In genomic region chr7:155003215-155003999, GRCh38 we compare ENCODE assay signal across 8 cellular contexts. TPM values are rescaled to one million over a fixed set of nuclear protein-coding genes. Genes with fewer than 3 reads are reported as not detected.
DNase-seq lines count a peak whose midpoint lies in the region; ATAC-seq, FAIRE-seq and TF ChIP-seq lines count a peak whose summit lies in the region.

No MANE protein-coding gene starts in this region.

- peak overlapping the region; percentile 48 for H3K56ac ChIP-seq in H1 (replicated peaks; ENCODE audit: insufficient read length, low read depth, low read length)

- H3K27ac ChIP-seq in H1 (ENCODE audit: low read depth, low read length) (peak overlapping the region; percentile 99), mesodermal cell (ENCODE audit: low read depth, low read length, severe bottlenecking) (peak overlapping the region; percentile 99)

- POLR2A ChIA-PET in H1 (lab: Charles Lee; ENCODE audit: partially characterized antibody) = interaction anchor here (0.6 to 1.9 kb wide), 5 partner anchors 10 to 641 kb away, joined by 3 to 7 read pairs (median 3); no protein-coding TSS in a partner anchor

- H3K9me3 ChIP-seq in H1 (ENCODE audit: insufficient read depth in 2 of 2, low read depth in 1 of 2, low read length in 1 of 2) (no peaks in the 10 kb centered on the region), mesodermal cell (ENCODE audit: control insufficient read depth, low read length) (no peaks in the 10 kb centered on the region)

- peaks cover 3 to 9% of the 10 kb centered on the region in 2 experiments for H4K20me1 ChIP-seq in H1 (replicated peaks in 1 of 2; ENCODE audit: control insufficient read depth in 1 of 2, insufficient read depth in 2 of 2, low read length in 2 of 2)

- H3K9me3 Mint-ChIP-seq in CD14-positive monocyte = no peaks in the 10 kb centered on the region
- H3K9me3 Mint-ChIP-seq in activated CD8-positive, alpha-beta memory T cell treated with anti-CD3 and anti-CD28 coated beads, Interleukin-2, amount 10 ng/mL, durations not matched to agents 7 days and 5 days (ENCODE audit: low read depth) = no peaks in the 10 kb centered on the region

- peak overlapping the region; percentile 83 to 94 for H3K4me2 ChIP-seq in H1 (ENCODE audit: insufficient read depth in 1 of 2, low read depth in 2 of 2, low read length in 2 of 2)

- H3K9ac ChIP-seq in H1 (replicated peaks in 1 of 4; ENCODE audit: extremely low read depth in 1 of 4, low read depth in 3 of 4, low read length in 3 of 4) = peak overlapping the region; percentile 78 to 96 (median 88)

- peak overlapping the region; percentile 89; the same call in 1 of the 2 replicates for H2BK5ac ChIP-seq in H1 (ENCODE audit: low read depth, low read length)

- peak overlapping the region; percentile 99 for H4K8ac ChIP-seq in H1 (ENCODE audit: extremely low read depth, insufficient read depth, low read length)

- H2AK5ac ChIP-seq in H1 (ENCODE audit: low read depth, low read length) = no peak overlapping the region

- no peak overlapping the region for H2BK20ac ChIP-seq in H1 (ENCODE audit: low read length)

- CTCF ChIA-PET in activated CD8-positive, alpha-beta memory T cell treated with anti-CD3 and anti-CD28 coated beads, Interleukin-2, amount 10 ng/mL, durations not matched to agents 7 days and 5 days (lab: Charles Lee) = interaction anchor here (0.5 to 1.6 kb wide), 5 partner anchors 11 to 342 kb away, joined by 3 to 13 read pairs (median 3); no protein-coding TSS in a partner anchor
- CTCF ChIA-PET in H1 (lab: Charles Lee; ENCODE audit: partially characterized antibody) = interaction anchor here (0.6 to 1.0 kb wide), 2 partner anchors 106 to 340 kb away, joined by 3 read pairs; no protein-coding TSS in a partner anchor

- WGBS in H1 (ENCODE audit: extremely low coverage in 1 of 2, insufficient coverage in 1 of 2, insufficient read length in 1 of 2, insufficient replicate concordance in 2 of 2, low coverage in 1 of 2, low lambda C conversion rate in 2 of 2, missing lambda C conversion rate in 1 of 2), 2 experiments = 0% methylated on average over 43 of the region's 89 CpGs; no CpG with 5 or more reads in 1 of the 2 experiments
- 0 to 1% methylated on average over 61 to 76 of the region's 89 CpGs for WGBS in mesodermal cell (ENCODE audit: insufficient coverage in 2 of 2), 2 experiments

- H3K79me2 ChIP-seq in H1 (ENCODE audit: control insufficient read depth in 1 of 2, insufficient read depth in 2 of 2, low read length in 2 of 2) = peaks cover 7 to 44% of the 10 kb centered on the region in 2 experiments

- H4K91ac ChIP-seq in H1 (replicated peaks; ENCODE audit: insufficient read length, low read length) = peak overlapping the region; percentile 90

- peaks cover 1 to 8% (median 3%) of the 10 kb centered on the region in 4 experiments; a peak in 3 of 8 replicates for H3K36me3 ChIP-seq in H1 (ENCODE audit: control insufficient read depth in 2 of 4, insufficient read depth in 4 of 4, low read length in 3 of 4)
- H3K36me3 ChIP-seq in mesodermal cell (ENCODE audit: control insufficient read depth, insufficient read depth, low read length) = peaks cover 13% of the 10 kb centered on the region

- H3K36me3 Mint-ChIP-seq in CD14-positive monocyte = no peaks in the 10 kb centered on the region
- H3K36me3 Mint-ChIP-seq in activated CD8-positive, alpha-beta memory T cell treated with anti-CD3 and anti-CD28 coated beads, Interleukin-2, amount 10 ng/mL, durations not matched to agents 7 days and 5 days = peaks cover 6% of the 10 kb centered on the region

- H3K14ac ChIP-seq in H1 (ENCODE audit: insufficient read length) = no peak overlapping the region

- no peak overlapping the region for H3K23ac ChIP-seq in H1 (ENCODE audit: insufficient read length)

- H3K79me1 ChIP-seq in H1 (ENCODE audit: low read depth, low read length) = peaks cover 12% of the 10 kb centered on the region

- peaks cover 19% of the 10 kb centered on the region for H3K4me1 Mint-ChIP-seq in CD14-positive monocyte
- H3K4me1 Mint-ChIP-seq in activated CD8-positive, alpha-beta memory T cell treated with anti-CD3 and anti-CD28 coated beads, Interleukin-2, amount 10 ng/mL, durations not matched to agents 7 days and 5 days = peaks cover 13% of the 10 kb centered on the region

- DNase-seq in CD14-positive monocyte (ENCODE audit: low spot score) = peak; percentile 70
- peak; percentile 89 for DNase-seq in NCI-H82 (lab: John Stamatoyannopoulos, UW)
- DNase-seq in activated CD8-positive, alpha-beta memory T cell treated with anti-CD3 and anti-CD28 coated beads, Interleukin-2, amount 10 ng/mL, durations not matched to agents 7 days and 5 days = peak; percentile 88
- DNase-seq in H1 (ENCODE audit: low read depth in 1 of 2, low spot score in 2 of 2) = peak in 1 of 2 experiments; percentile 86
- DNase-seq in stimulated activated CD8-positive, alpha-beta memory T cell treated with anti-CD3 and anti-CD28 coated beads, Interleukin-15, amount 100 ng/mL, for 1 hour (ENCODE audit: low read depth) = peak; percentile 61

- 0 out of 2 replicates have a peak overlapping the region, but pooled peaks have one; percentile 50 for H2BK12ac ChIP-seq in H1 (ENCODE audit: low read depth, low read length)

- H3K4me3 Mint-ChIP-seq in CD14-positive monocyte = peak overlapping the region; percentile 89 to 95
- peak overlapping the region; percentile 95 for H3K4me3 Mint-ChIP-seq in activated CD8-positive, alpha-beta memory T cell treated with anti-CD3 and anti-CD28 coated beads, Interleukin-2, amount 10 ng/mL, durations not matched to agents 7 days and 5 days

- FAIRE-seq in H1 (lab: Jason Lieb, UNC) = no peak

- peaks cover 9% of the 10 kb centered on the region for H3K23me2 ChIP-seq in H1 (ENCODE audit: low read depth, low read length)

- H3K27ac Mint-ChIP-seq in CD14-positive monocyte = peak overlapping the region; percentile 15 to 84 (median 63)
- peak overlapping the region; percentile 91 for H3K27ac Mint-ChIP-seq in activated CD8-positive, alpha-beta memory T cell treated with anti-CD3 and anti-CD28 coated beads, Interleukin-2, amount 10 ng/mL, durations not matched to agents 7 days and 5 days

- peaks cover 0 to 2% (median 1%) of the 10 kb centered on the region in 3 donors for H3K27me3 Mint-ChIP-seq in CD14-positive monocyte (ENCODE audit: low read depth in 3 of 3)
- no peaks in the 10 kb centered on the region for H3K27me3 Mint-ChIP-seq in activated CD8-positive, alpha-beta memory T cell treated with anti-CD3 and anti-CD28 coated beads, Interleukin-2, amount 10 ng/mL, durations not matched to agents 7 days and 5 days

- peak overlapping the region; percentile 94 for H3K4ac ChIP-seq in H1 (replicated peaks; ENCODE audit: insufficient read length, low read depth, low read length)

- no peak for TF ChIP-seq RAD21 in H1 (IDR thresholded peaks at IDR 0.05 in 1 of 2, conservative IDR thresholded peaks at IDR 0.05 in 1 of 2; ENCODE audit: low read depth in 2 of 2, low read length in 2 of 2)

- H3K4me3 ChIP-seq in H1 (ENCODE audit: extremely low read depth in 1 of 4, insufficient read depth in 2 of 4, low read depth in 3 of 4, low read length in 4 of 4) = peak overlapping the region; percentile 82 to 95 (median 86)
- H3K4me3 ChIP-seq in mesodermal cell (ENCODE audit: extremely low read depth, insufficient read depth, low read length, poor library complexity, severe bottlenecking) = peak overlapping the region; percentile 84

- peak overlapping the region; percentile 59; the same call in 1 of the 2 replicates for H2AFZ ChIP-seq in H1 (ENCODE audit: low read length)

- intact Hi-C loops in CD14-positive monocyte (cut with micrococcal nuclease) = loop anchor here (2.0 to 10.0 kb wide), 6 partner anchors 75 to 1891 kb away; partner anchors contain the start of genes INSIG1 (in 1 of the 2) and LMBR1 (in 1 of the 2)

- no peaks in the 10 kb centered on the region for H3K27me3 ChIP-seq in H1 (replicated peaks in 1 of 4; ENCODE audit: control insufficient read depth in 3 of 4, extremely low read depth in 1 of 4, insufficient read depth in 3 of 4, low read length in 3 of 4)

- H2BK15ac ChIP-seq in H1 (ENCODE audit: low read length) = no peak overlapping the region

- TF ChIP-seq POLR2A in GM19193 (IDR thresholded peaks at IDR 0.05; ENCODE audit: extremely low read depth, insufficient read depth, insufficient read length) = peak; percentile 80
- peak in 1 of 2 experiments; percentile 58; a peak in 1 of 3 replicates for TF ChIP-seq POLR2A in H1 (IDR thresholded peaks at IDR 0.05; ENCODE audit: control extremely low read depth in 1 of 2, low read depth in 2 of 2, low read length in 2 of 2)

- ATAC-seq in HG03378 (IDR thresholded peaks at IDR 0.05; ENCODE audit: unreplicated experiment) = peak; percentile 47
- ATAC-seq in activated CD8-positive, alpha-beta memory T cell treated with anti-CD3 and anti-CD28 coated beads, Interleukin-2, amount 10 ng/mL, durations not matched to agents 7 days and 5 days = peak; percentile 82

- no peaks in the 10 kb centered on the region; a peak in 2 of 7 replicates for H3K4me1 ChIP-seq in H1 (replicated peaks in 1 of 4; ENCODE audit: control insufficient read depth in 3 of 4, insufficient read depth in 4 of 4, low read length in 3 of 4)
- H3K4me1 ChIP-seq in mesodermal cell (ENCODE audit: control insufficient read depth, insufficient read depth, low read length, poor library complexity, severe bottlenecking) = no peaks in the 10 kb centered on the region

- no peak for TF ChIP-seq CTCF in CD14-positive monocyte (IDR thresholded peaks at IDR 0.05)
- no peak for TF ChIP-seq CTCF in H1 (IDR thresholded peaks at IDR 0.05; ENCODE audit: control extremely low read depth in 1 of 3, insufficient read depth in 1 of 3, low read depth in 1 of 3, low read length in 3 of 3)

- peak in 1 of 2 experiments; percentile 99; a peak in 2 of 3 replicates for TF ChIP-seq EP300 in H1 (IDR thresholded peaks at IDR 0.05; ENCODE audit: borderline replicate concordance in 1 of 2, low read depth in 2 of 2, low read length in 2 of 2)

- H3K18ac ChIP-seq in H1 (ENCODE audit: extremely low read depth, low read length) = peak overlapping the region; percentile 95

- no peak overlapping the region for H2BK120ac ChIP-seq in H1 (replicated peaks; ENCODE audit: low read depth, low read length)

- H4K5ac ChIP-seq in H1 (ENCODE audit: insufficient read length, low read depth, low read length) = peak overlapping the region; percentile 87

RNA-seq across cellular contexts. Expression of gene PAXIP1, which starts 0.5 kb away (rescaled TPM):
- polyA plus RNA-seq in CD14-positive monocyte (under 1 TPM; 0.44 to 0.58 TPM), H1 (2011; rRNA removed) (26.3 and 32.8 TPM in 2 replicates)
- 10 to 100 TPM; 33.8 to 33.9 TPM for total RNA-seq in activated CD8-positive, alpha-beta memory T cell treated with anti-CD3 and anti-CD28 coated beads, Interleukin-2, amount 10 ng/mL, durations not matched to agents 7 days and 5 days
- total RNA-seq in H1 (2021; fragmentation: NEBNext Ultra II Directional; extraction: Animal tissue kit (Norgen Biotek cat#: 25700)) = 30.5 and 32.4 TPM in 2 replicates
- polyA plus RNA-seq in H1 (2011; cell fraction: cytosol; rRNA removed) = 29.3 TPM
- 25.1 TPM for polyA plus RNA-seq in H1 (2011; cell fraction: nucleus; rRNA removed)
- 19.3 to 25.4 TPM (median 23.9 TPM) in 4 replicates for polyA plus RNA-seq in H1 (2012, experiment 1 of 2)
- 1.9 TPM for polyA plus RNA-seq in H1 (2012, experiment 2 of 2)
- polyA plus RNA-seq in H1 (2013, experiment 1 of 2) = 28.3 TPM
- polyA plus RNA-seq in H1 (2013, experiment 2 of 2) = 28.1 TPM
- 15.9 and 16.6 TPM in 2 replicates for polyA minus RNA-seq in H1 (2011; rRNA and poly(A)+ RNA removed)
- 11.4 TPM for polyA minus RNA-seq in H1 (2011; cell fraction: cytosol; rRNA and poly(A)+ RNA removed)
- 18.9 TPM for polyA minus RNA-seq in H1 (2011; cell fraction: nucleus; rRNA and poly(A)+ RNA removed)
- 16.1 TPM for polyA plus RNA-seq in mesodermal cell (2013, experiment 1 of 2)
- polyA plus RNA-seq in mesodermal cell (2013, experiment 2 of 2) = 16.9 TPM
